Comparison of ENCODE assay signal across 2 cellular contexts in the genomic region with DNA sequence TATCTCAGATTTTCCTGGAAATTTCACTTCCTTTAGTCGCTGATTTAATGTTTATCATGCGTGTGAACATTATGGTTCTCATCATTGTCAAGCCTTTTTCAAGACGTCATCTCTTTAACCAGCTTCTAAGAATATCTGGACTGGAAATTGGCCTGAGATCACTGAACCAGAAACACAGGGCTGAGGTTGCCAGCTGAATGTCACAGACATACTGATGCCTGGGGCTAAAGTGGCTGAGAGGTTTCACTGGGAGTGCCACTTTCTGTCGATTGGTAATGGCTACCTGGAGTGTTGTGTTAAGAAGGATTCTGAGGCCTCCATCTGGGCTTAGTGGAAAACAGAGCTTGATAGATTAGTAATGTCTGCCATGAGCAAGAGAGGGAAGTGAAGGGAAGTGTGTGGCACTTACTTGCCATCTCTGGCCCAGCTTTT.
TF ChIP-seq lines count a peak whose summit lies in the region.

No MANE protein-coding gene starts in this region.

TF ChIP-seq in IMR-90, 13 proteins besides CTCF, POLR2A, EP300 and RAD21:
- TF ChIP-seq BHLHE40 (IDR thresholded peaks at IDR 0.05; ENCODE audit: low read depth, low read length) (no peak), MXI1 (IDR thresholded peaks at IDR 0.05; ENCODE audit: borderline replicate concordance, low read depth, low read length) (no peak), CEBPB (IDR thresholded peaks at IDR 0.05; ENCODE audit: low read depth, low read length) (no peak), RCOR1 (IDR thresholded peaks at IDR 0.05; ENCODE audit: insufficient replicate concordance, low read length) (no peak), MAZ (IDR thresholded peaks at IDR 0.05; ENCODE audit: borderline replicate concordance, low read depth, low read length) (no peak), NFE2L2 (IDR thresholded peaks at IDR 0.05; ENCODE audit: low read depth, low read length) (no peak), MAFK (IDR thresholded peaks at IDR 0.05; ENCODE audit: low read depth, low read length) (no peak), CHD1 (IDR thresholded peaks at IDR 0.05; ENCODE audit: low read depth, low read length) (no peak), SMC3 (IDR thresholded peaks at IDR 0.05; ENCODE audit: low read depth, low read length) (no peak), FOS (IDR thresholded peaks at IDR 0.05; ENCODE audit: low read depth, low read length) (no peak), RFX5 (IDR thresholded peaks at IDR 0.05; ENCODE audit: low read depth, low read length) (no peak)
- TF ChIP-seq, protein P1, sequence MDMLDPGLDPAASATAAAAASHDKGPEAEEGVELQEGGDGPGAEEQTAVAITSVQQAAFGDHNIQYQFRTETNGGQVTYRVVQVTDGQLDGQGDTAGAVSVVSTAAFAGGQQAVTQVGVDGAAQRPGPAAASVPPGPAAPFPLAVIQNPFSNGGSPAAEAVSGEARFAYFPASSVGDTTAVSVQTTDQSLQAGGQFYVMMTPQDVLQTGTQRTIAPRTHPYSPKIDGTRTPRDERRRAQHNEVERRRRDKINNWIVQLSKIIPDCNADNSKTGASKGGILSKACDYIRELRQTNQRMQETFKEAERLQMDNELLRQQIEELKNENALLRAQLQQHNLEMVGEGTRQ (IDR thresholded peaks at IDR 0.05; ENCODE audit: low read depth, low read length) = no peak
- TF ChIP-seq, protein P2, sequence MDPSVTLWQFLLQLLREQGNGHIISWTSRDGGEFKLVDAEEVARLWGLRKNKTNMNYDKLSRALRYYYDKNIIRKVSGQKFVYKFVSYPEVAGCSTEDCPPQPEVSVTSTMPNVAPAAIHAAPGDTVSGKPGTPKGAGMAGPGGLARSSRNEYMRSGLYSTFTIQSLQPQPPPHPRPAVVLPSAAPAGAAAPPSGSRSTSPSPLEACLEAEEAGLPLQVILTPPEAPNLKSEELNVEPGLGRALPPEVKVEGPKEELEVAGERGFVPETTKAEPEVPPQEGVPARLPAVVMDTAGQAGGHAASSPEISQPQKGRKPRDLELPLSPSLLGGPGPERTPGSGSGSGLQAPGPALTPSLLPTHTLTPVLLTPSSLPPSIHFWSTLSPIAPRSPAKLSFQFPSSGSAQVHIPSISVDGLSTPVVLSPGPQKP (IDR thresholded peaks at IDR 0.05; ENCODE audit: borderline replicate concordance, low read depth, low read length) = no peak

TF ChIP-seq in H1, 55 proteins besides CTCF, POLR2A, EP300 and RAD21:
- TF ChIP-seq SP4 (IDR thresholded peaks at IDR 0.05; ENCODE audit: low read length) = no peak
- 0 out of 2 replicates have a peak, but pooled peaks have one; percentile 29 for TF ChIP-seq KDM1A (IDR thresholded peaks at IDR 0.05; ENCODE audit: borderline replicate concordance, low read length)
